Comparison of ENCODE assay signal across 27 cellular contexts in the genomic region with DNA sequence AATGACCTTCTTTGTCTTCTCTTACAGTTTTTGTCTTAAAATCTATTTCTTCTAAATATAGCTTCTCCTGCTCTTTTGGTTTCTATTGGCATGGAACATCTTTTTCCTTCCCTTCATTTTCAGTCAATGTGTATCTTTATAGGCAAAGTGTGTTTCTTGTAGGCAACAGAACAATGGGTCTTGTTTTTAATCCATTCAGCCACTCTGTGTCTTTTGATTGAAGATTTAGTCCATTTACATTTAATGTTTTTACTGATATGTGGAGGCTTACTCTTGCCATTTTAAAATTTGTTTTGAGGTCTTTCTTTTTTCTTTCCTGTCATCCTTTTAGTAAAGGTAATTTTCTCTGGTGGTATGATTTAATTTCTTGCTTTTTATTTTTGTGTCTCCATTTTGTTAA.
"Had no signal": no experiment of that assay in that cellular context is flagged by ENCODE, and none has a peak within 500 bp of the region (broad histone marks: within the 10 kb centered on the region; RNA-seq: fewer than 3 reads in every experiment).

No MANE protein-coding gene starts in this region.

- DNase-seq: stimulated activated CD4-positive, alpha-beta T cell treated with anti-CD3 and anti-CD28 coated beads, Interleukin-2, amount 100 ng/mL, for 48 hours; stimulated activated CD4-positive, alpha-beta T cell treated with anti-CD3 and anti-CD28 coated beads, Interleukin-4, amount 100 ng/mL, for 1 hour; stimulated activated CD4-positive, alpha-beta T cell treated with anti-CD3 and anti-CD28 coated beads, Interleukin-4, amount 100 ng/mL, for 24 hours; stimulated activated CD4-positive, alpha-beta T cell treated with anti-CD3 and anti-CD28 coated beads, Interleukin-4, amount 100 ng/mL, for 4 hours; stimulated activated CD8-positive, alpha-beta memory T cell treated with anti-CD3 and anti-CD28 coated beads, Interleukin-4, amount 100 ng/mL, for 48 hours; stimulated activated naive B cell treated with anti-CD40 and anti-IgM and Interleukin-4, amounts not matched to agents 10 μg/mL and 1 μg/mL and 100 μg/mL, for 72 hours; stimulated activated naive CD4-positive, alpha-beta T cell; stimulated activated naive CD4-positive, alpha-beta T cell treated with Interleukin-2 at 50 U/mL for 16 hours; stimulated activated naive CD8-positive, alpha-beta T cell treated with anti-CD3 and anti-CD28 coated beads, Interleukin-15, amount 100 ng/mL, for 72 hours; stimulated activated naive CD8-positive, alpha-beta T cell treated with anti-CD3 and anti-CD28 coated beads, Interleukin-15, Interleukin-2, amounts not matched to agents 100 U/mL and 50 U/mL, for 24 hours; stomach; substantia nigra; testis; thyroid gland; tibial artery; transverse colon; trophoblast cell; upper lobe of left lung; upper lobe of right lung; uterus had no signal

- H3K4me3 ChIP-seq: stomach, suprapubic skin, testis, thoracic aorta, thyroid gland, tibial artery, tibial nerve, transverse colon, upper lobe of left lung, upper lobe of right lung, uterus, vagina had no signal

- H3K36me3 ChIP-seq: stomach, suprapubic skin, thoracic aorta, thyroid gland, tibial artery, tibial nerve, transverse colon, upper lobe of left lung, upper lobe of right lung, uterus, vagina had no signal

- FAIRE-seq: urothelium cell line had no signal

- H3K9me3 ChIP-seq: testis, thyroid gland, tibial artery, vagina had no signal

- H3K27me3 ChIP-seq: stomach, suprapubic skin, testis, thyroid gland, tibial artery, tibial nerve, transverse colon, upper lobe of left lung, upper lobe of right lung, uterus, vagina had no signal

- H3K4me1 ChIP-seq: stomach, suprapubic skin, testis, thyroid gland, tibial artery, tibial nerve, transverse colon, upper lobe of left lung, upper lobe of right lung, uterus, vagina had no signal

- ATAC-seq: stimulated activated effector memory CD8-positive, alpha-beta T cell treated with anti-CD3 and anti-CD28 coated beads, Interleukin-12 subunit alpha, Interleukin-12 subunit beta, amount 100 ng/mL, for 72 hours; stimulated activated memory B cell treated with anti-CD40 and anti-IgM and Interleukin-4, amounts not matched to agents 10 μg/mL and 1 μg/mL and 100 μg/mL, for 72 hours; stimulated activated naive B cell treated with anti-CD40 and anti-IgM and Interleukin-4, amounts not matched to agents 10 μg/mL and 1 μg/mL and 100 μg/mL, for 72 hours; stimulated activated naive CD8-positive, alpha-beta T cell treated with anti-CD3 and anti-CD28 coated beads, Interleukin-15, amount 100 ng/mL, for 72 hours; stimulated activated naive CD8-positive, alpha-beta T cell treated with anti-CD3 and anti-CD28 coated beads, Interleukin-15, Interleukin-2, amounts not matched to agents 100 U/mL and 50 U/mL, for 24 hours; upper lobe of right lung had no signal

- H3K27ac ChIP-seq: stomach, suprapubic skin, testis, thoracic aorta, thyroid gland, tibial artery, tibial nerve, transverse colon, upper lobe of left lung, upper lobe of right lung, uterus, vagina had no signal
